Comparison of ENCODE assay signal across 1 cellular context in genomic region chr19:9792191-9793050, GRCh38.
A peak's percentile ranks its signal among the peaks of the same experiment; 100 is the strongest.
TF ChIP-seq lines count a peak whose summit lies in the region.

No MANE protein-coding gene starts in this region.

TF ChIP-seq in K562, 482 proteins besides CTCF, POLR2A, EP300 and RAD21 (continued from another document and continues in another):
- TF ChIP-seq, protein P1, sequence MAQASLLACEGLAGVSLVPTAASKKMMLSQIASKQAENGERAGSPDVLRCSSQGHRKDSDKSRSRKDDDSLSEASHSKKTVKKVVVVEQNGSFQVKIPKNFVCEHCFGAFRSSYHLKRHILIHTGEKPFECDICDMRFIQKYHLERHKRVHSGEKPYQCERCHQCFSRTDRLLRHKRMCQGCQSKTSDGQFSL (CRISPR knock-in tag; IDR thresholded peaks at IDR 0.05): 0 out of 2 replicates have a peak, but pooled peaks have one; percentile 47
- TF ChIP-seq, protein P1 (tag; IDR thresholded peaks at IDR 0.05): peak in 1 of 2 experiments; percentile 72; a peak in 2 of 4 replicates
- peak; percentile 85; the same call in 1 of the 2 replicates for TF ChIP-seq GATAD2A (IDR thresholded peaks at IDR 0.05)
- peak in 1 of 2 experiments; percentile 2; a peak in 1 of 4 replicates for TF ChIP-seq SIN3A (IDR thresholded peaks at IDR 0.05; ENCODE audit: borderline replicate concordance in 2 of 2, control insufficient read depth in 1 of 2, low read depth in 2 of 2, low read length in 2 of 2)
- peak; percentile 49; the same call in 1 of the 2 replicates for TF ChIP-seq ZNF511 (CRISPR knock-in tag; IDR thresholded peaks at IDR 0.05)
- peak; percentile 26 for TF ChIP-seq MEIS2 (IDR thresholded peaks at IDR 0.05; ENCODE audit: partially characterized antibody)
- TF ChIP-seq ZNF184 (CRISPR knock-in tag; IDR thresholded peaks at IDR 0.05): no peak
- TF ChIP-seq ZKSCAN8 (CRISPR knock-in tag; IDR thresholded peaks at IDR 0.05): no peak
- TF ChIP-seq ATF7 (IDR thresholded peaks at IDR 0.05): peak; percentile 34; the same call in 1 of the 2 replicates
- no peak for TF ChIP-seq RCOR1 (IDR thresholded peaks at IDR 0.05; ENCODE audit: borderline replicate concordance in 1 of 2, low read depth in 2 of 2, low read length in 2 of 2)
- TF ChIP-seq SUPT5H (IDR thresholded peaks at IDR 0.05): peak; percentile 64
- TF ChIP-seq U2AF2 (optimal IDR thresholded peaks at IDR 0.05; ENCODE audit: low read depth, low read length): no peak
- peak in 1 of 2 experiments; percentile 51; a peak in 2 of 4 replicates for TF ChIP-seq NRF1 (conservative IDR thresholded peaks at IDR 0.05 in 1 of 2, IDR thresholded peaks at IDR 0.05 in 1 of 2)
- TF ChIP-seq ZSCAN32 (CRISPR knock-in tag; IDR thresholded peaks at IDR 0.05): no peak
- peak; percentile 39 for TF ChIP-seq NBN (IDR thresholded peaks at IDR 0.05; ENCODE audit: low read depth)
- TF ChIP-seq, protein P2, sequence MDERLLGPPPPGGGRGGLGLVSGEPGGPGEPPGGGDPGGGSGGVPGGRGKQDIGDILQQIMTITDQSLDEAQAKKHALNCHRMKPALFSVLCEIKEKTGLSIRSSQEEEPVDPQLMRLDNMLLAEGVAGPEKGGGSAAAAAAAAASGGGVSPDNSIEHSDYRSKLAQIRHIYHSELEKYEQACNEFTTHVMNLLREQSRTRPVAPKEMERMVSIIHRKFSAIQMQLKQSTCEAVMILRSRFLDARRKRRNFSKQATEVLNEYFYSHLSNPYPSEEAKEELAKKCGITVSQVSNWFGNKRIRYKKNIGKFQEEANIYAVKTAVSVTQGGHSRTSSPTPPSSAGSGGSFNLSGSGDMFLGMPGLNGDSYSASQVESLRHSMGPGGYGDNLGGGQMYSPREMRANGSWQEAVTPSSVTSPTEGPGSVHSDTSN (CRISPR knock-in tag; IDR thresholded peaks at IDR 0.05; ENCODE audit: low read depth): no peak
- TF ChIP-seq, protein P2 (tag; conservative IDR thresholded peaks at IDR 0.05; ENCODE audit: low read depth): 0 out of 2 replicates have a peak, but pooled peaks have one; percentile 24
- TF ChIP-seq HNRNPK (IDR thresholded peaks at IDR 0.05; ENCODE audit: low read depth, low read length, poor library complexity, severe bottlenecking): no peak
- no peak for TF ChIP-seq YY1 (IDR thresholded peaks at IDR 0.05; ENCODE audit: borderline replicate concordance in 1 of 3, control insufficient read depth in 1 of 3, extremely low read depth in 1 of 3, insufficient read depth in 3 of 3, insufficient read length in 1 of 3, insufficient replicate concordance in 2 of 3, low read depth in 1 of 3, low read length in 2 of 3)
- peak; percentile 87 for TF ChIP-seq MAX (CRISPR knock-in tag; IDR thresholded peaks at IDR 0.05)
- TF ChIP-seq ZNF398 (CRISPR knock-in tag; IDR thresholded peaks at IDR 0.05): no peak
- no peak for TF ChIP-seq KAT8 (IDR thresholded peaks at IDR 0.05; ENCODE audit: low read depth)
- 0 out of 2 replicates have a peak, but pooled peaks have one; percentile 37 for TF ChIP-seq TAF7 (tag; IDR thresholded peaks at IDR 0.05)
- TF ChIP-seq MCM7 (IDR thresholded peaks at IDR 0.05): peak in 1 of 2 experiments; percentile 51; a peak in 1 of 4 replicates
- TF ChIP-seq E2F6 (IDR thresholded peaks at IDR 0.05; ENCODE audit: borderline replicate concordance in 1 of 2, extremely low read depth in 1 of 2, insufficient read depth in 1 of 2, insufficient read length in 1 of 2, low read depth in 1 of 2, low read length in 1 of 2, poor library complexity in 1 of 2, severe bottlenecking in 1 of 2): peak; percentile 33 to 61
- peak; percentile 68 for TF ChIP-seq EGR1 (conservative IDR thresholded peaks at IDR 0.05)
- TF ChIP-seq RAD51 (IDR thresholded peaks at IDR 0.05; ENCODE audit: borderline replicate concordance, low read depth): 0 out of 2 replicates have a peak, but pooled peaks have one; percentile 12
- TF ChIP-seq, protein P3, sequence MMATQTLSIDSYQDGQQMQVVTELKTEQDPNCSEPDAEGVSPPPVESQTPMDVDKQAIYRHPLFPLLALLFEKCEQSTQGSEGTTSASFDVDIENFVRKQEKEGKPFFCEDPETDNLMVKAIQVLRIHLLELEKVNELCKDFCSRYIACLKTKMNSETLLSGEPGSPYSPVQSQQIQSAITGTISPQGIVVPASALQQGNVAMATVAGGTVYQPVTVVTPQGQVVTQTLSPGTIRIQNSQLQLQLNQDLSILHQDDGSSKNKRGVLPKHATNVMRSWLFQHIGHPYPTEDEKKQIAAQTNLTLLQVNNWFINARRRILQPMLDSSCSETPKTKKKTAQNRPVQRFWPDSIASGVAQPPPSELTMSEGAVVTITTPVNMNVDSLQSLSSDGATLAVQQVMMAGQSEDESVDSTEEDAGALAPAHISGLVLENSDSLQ (IDR thresholded peaks at IDR 0.05): peak; percentile 88
- TF ChIP-seq PHB2 (IDR thresholded peaks at IDR 0.05; ENCODE audit: low read depth): no peak
- TF ChIP-seq, protein P4, sequence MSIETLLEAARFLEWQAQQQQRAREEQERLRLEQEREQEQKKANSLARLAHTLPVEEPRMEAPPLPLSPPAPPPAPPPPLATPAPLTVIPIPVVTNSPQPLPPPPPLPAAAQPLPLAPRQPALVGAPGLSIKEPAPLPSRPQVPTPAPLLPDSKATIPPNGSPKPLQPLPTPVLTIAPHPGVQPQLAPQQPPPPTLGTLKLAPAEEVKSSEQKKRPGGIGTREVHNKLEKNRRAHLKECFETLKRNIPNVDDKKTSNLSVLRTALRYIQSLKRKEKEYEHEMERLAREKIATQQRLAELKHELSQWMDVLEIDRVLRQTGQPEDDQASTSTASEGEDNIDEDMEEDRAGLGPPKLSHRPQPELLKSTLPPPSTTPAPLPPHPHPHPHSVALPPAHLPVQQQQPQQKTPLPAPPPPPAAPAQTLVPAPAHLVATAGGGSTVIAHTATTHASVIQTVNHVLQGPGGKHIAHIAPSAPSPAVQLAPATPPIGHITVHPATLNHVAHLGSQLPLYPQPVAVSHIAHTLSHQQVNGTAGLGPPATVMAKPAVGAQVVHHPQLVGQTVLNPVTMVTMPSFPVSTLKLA (conservative IDR thresholded peaks at IDR 0.05): peak; percentile 91 to 93
- TF ChIP-seq MBD2 (IDR thresholded peaks at IDR 0.05; ENCODE audit: borderline replicate concordance, low read depth): peak; percentile 45; the same call in 1 of the 2 replicates
- peak; percentile 78 for TF ChIP-seq RBFOX2 (IDR thresholded peaks at IDR 0.05; ENCODE audit: low read depth, low read length)
- TF ChIP-seq, protein P5, sequence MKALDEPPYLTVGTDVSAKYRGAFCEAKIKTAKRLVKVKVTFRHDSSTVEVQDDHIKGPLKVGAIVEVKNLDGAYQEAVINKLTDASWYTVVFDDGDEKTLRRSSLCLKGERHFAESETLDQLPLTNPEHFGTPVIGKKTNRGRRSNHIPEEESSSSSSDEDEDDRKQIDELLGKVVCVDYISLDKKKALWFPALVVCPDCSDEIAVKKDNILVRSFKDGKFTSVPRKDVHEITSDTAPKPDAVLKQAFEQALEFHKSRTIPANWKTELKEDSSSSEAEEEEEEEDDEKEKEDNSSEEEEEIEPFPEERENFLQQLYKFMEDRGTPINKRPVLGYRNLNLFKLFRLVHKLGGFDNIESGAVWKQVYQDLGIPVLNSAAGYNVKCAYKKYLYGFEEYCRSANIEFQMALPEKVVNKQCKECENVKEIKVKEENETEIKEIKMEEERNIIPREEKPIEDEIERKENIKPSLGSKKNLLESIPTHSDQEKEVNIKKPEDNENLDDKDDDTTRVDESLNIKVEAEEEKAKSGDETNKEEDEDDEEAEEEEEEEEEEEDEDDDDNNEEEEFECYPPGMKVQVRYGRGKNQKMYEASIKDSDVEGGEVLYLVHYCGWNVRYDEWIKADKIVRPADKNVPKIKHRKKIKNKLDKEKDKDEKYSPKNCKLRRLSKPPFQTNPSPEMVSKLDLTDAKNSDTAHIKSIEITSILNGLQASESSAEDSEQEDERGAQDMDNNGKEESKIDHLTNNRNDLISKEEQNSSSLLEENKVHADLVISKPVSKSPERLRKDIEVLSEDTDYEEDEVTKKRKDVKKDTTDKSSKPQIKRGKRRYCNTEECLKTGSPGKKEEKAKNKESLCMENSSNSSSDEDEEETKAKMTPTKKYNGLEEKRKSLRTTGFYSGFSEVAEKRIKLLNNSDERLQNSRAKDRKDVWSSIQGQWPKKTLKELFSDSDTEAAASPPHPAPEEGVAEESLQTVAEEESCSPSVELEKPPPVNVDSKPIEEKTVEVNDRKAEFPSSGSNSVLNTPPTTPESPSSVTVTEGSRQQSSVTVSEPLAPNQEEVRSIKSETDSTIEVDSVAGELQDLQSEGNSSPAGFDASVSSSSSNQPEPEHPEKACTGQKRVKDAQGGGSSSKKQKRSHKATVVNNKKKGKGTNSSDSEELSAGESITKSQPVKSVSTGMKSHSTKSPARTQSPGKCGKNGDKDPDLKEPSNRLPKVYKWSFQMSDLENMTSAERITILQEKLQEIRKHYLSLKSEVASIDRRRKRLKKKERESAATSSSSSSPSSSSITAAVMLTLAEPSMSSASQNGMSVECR (CRISPR knock-in tag; IDR thresholded peaks at IDR 0.05): peak; percentile 71
- TF ChIP-seq HNRNPUL1 (IDR thresholded peaks at IDR 0.05; ENCODE audit: low read length): no peak
- TF ChIP-seq ZNF431 (CRISPR knock-in tag; IDR thresholded peaks at IDR 0.05): 0 out of 2 replicates have a peak, but pooled peaks have one; percentile 22
- peak; percentile 46; the same call in 1 of the 2 replicates for TF ChIP-seq PHF8 (IDR thresholded peaks at IDR 0.05; ENCODE audit: borderline replicate concordance, low read length)
- TF ChIP-seq MTA3 (IDR thresholded peaks at IDR 0.05; ENCODE audit: borderline replicate concordance): 0 out of 2 replicates have a peak, but pooled peaks have one; percentile 42
- TF ChIP-seq HMGN3 (IDR thresholded peaks at IDR 0.05; ENCODE audit: borderline replicate concordance, extremely low read depth, insufficient read length, low read depth, low read length): peak; percentile 61
- peak; percentile 34 to 62; a peak in 2 of 4 replicates for TF ChIP-seq MLLT1 (IDR thresholded peaks at IDR 0.05)
- peak; percentile 34 for TF ChIP-seq SAP30 (IDR thresholded peaks at IDR 0.05; ENCODE audit: borderline replicate concordance, insufficient read depth, low read depth, low read length, poor library complexity, severe bottlenecking)
- peak; percentile 65; the same call in 1 of the 2 replicates for TF ChIP-seq TOE1 (IDR thresholded peaks at IDR 0.05; ENCODE audit: borderline replicate concordance)
- TF ChIP-seq TOE1 (CRISPR knock-in tag; IDR thresholded peaks at IDR 0.05; ENCODE audit: borderline replicate concordance, low read depth): no peak
